ENCODE assay signal across 8 cellular contexts in genomic region chrX:115344885-115345653, GRCh38. TPM values are rescaled to one million over a fixed set of nuclear protein-coding genes. Genes with fewer than 3 reads are reported as not detected.
A peak's percentile ranks its signal among the peaks of the same experiment; 100 is the strongest.
DNase-seq lines count a peak whose midpoint lies in the region; ATAC-seq and TF ChIP-seq lines count a peak whose summit lies in the region.

No MANE protein-coding gene starts in this region.

- H2AK5ac ChIP-seq in mesendoderm (ENCODE audit: low read length) = no peak overlapping the region

- H4K5ac ChIP-seq in mesendoderm (ENCODE audit: low read length) = no peak overlapping the region

- H3K18ac ChIP-seq in mesendoderm (ENCODE audit: low read length) = no peak overlapping the region

- H3K27me3 ChIP-seq in PC-3 (ENCODE audit: low read length) = no peaks in the 10 kb centered on the region
- no peaks in the 10 kb centered on the region for H3K27me3 ChIP-seq in mesendoderm (ENCODE audit: insufficient read depth, low read length, poor library complexity)

- H3K36me3 Mint-ChIP-seq in activated T-cell treated with anti-CD3 and anti-CD28 coated beads, Interleukin-2, amount 50 U/mL, for 4 hours (ENCODE audit: insufficient read depth) = no peaks in the 10 kb centered on the region

- H3K9me3 Mint-ChIP-seq in activated T-cell treated with anti-CD3 and anti-CD28 coated beads, Interleukin-2, amount 50 U/mL, for 4 hours = no peaks in the 10 kb centered on the region

- CTCF ChIA-PET in PC-3 (lab: Charles Lee) = no interaction called here

- H3K79me1 ChIP-seq in mesendoderm (ENCODE audit: low read length) = no peaks in the 10 kb centered on the region

- peak overlapping the region; percentile 31; the same call in 1 of the 2 replicates for H3K9ac ChIP-seq in PC-3 (ENCODE audit: low read length)
- no peak overlapping the region for H3K9ac ChIP-seq in mesendoderm (ENCODE audit: low read length)

- no peaks in the 10 kb centered on the region for H3K79me2 ChIP-seq in PC-3 (ENCODE audit: low read length)
- H3K79me2 ChIP-seq in mesendoderm (ENCODE audit: control insufficient read depth, insufficient read depth, low read length) = no peaks in the 10 kb centered on the region

- H3F3A ChIP-seq in PC-3 (ENCODE audit: low read length, unreplicated experiment) = peaks cover 2% of the 10 kb centered on the region

- no CpG with 5 or more reads among the region's 3 CpGs for WGBS in mesendoderm (ENCODE audit: extremely low coverage, insufficient coverage, low lambda C conversion rate)

- no peaks in the 10 kb centered on the region for H3K4me1 Mint-ChIP-seq in activated T-cell treated with anti-CD3 and anti-CD28 coated beads, Interleukin-2, amount 50 U/mL, for 4 hours (ENCODE audit: low read depth)

- H3K27ac ChIP-seq in PC-3 (ENCODE audit: low read length) (peak overlapping the region; percentile 74), mesendoderm (ENCODE audit: low read depth, low read length) (no peak overlapping the region)

- no peak for TF ChIP-seq CTCF in PC-3 (conservative IDR thresholded peaks at IDR 0.05; ENCODE audit: low read depth, low read length)
- TF ChIP-seq CTCF in epithelial cell of esophagus (IDR thresholded peaks at IDR 0.05; ENCODE audit: insufficient read depth, low read depth, low read length, missing control alignments) = no peak

- POLR2A ChIA-PET in PC-3 (lab: Charles Lee; ENCODE audit: unreplicated experiment) = interaction anchor here (0.8 kb wide), 1 partner anchor 13 kb away, joined by 5 read pairs; no protein-coding TSS in a partner anchor

- H3K9me2 ChIP-seq in PC-3 (replicated peaks; ENCODE audit: low read length) = no peaks in the 10 kb centered on the region

- no peaks in the 10 kb centered on the region for H4K20me1 ChIP-seq in PC-3 (ENCODE audit: low read length)

- H3K4me3 ChIP-seq in PC-3 (ENCODE audit: low read length) (no peak overlapping the region), epithelial cell of esophagus (ENCODE audit: low read length) (no peak overlapping the region), mesendoderm (ENCODE audit: low read length) (no peak overlapping the region)

- H3K4me2 ChIP-seq in PC-3 (ENCODE audit: low read length) (peak overlapping the region; percentile 70), mesendoderm (ENCODE audit: low read length) (no peak overlapping the region)

- no peaks in the 10 kb centered on the region for H3K27me3 Mint-ChIP-seq in activated T-cell treated with anti-CD3 and anti-CD28 coated beads, Interleukin-2, amount 50 U/mL, for 4 hours (ENCODE audit: low read depth)

- peak; percentile 84 for DNase-seq in HS-27A (ENCODE audit: low read depth)
- peak; percentile 86 for DNase-seq in PC-3
- peak; percentile 92 for DNase-seq in epithelial cell of esophagus (ENCODE audit: low read depth)
- DNase-seq in mesendoderm = peak; percentile 81
- DNase-seq in ureter (ENCODE audit: low spot score) = peak; percentile 87
- no peak for DNase-seq in activated T-cell treated with anti-CD3 and anti-CD28 coated beads, Interleukin-2, amount 50 U/mL, for 4 hours
- DNase-seq in stimulated activated CD4-positive, alpha-beta T cell treated with anti-CD3 and anti-CD28 coated beads, Interleukin-4, amount 100 ng/mL, for 1 hour = no peak

- no peaks in the 10 kb centered on the region for H3K36me3 ChIP-seq in PC-3 (ENCODE audit: low read depth, low read length)
- no peaks in the 10 kb centered on the region for H3K36me3 ChIP-seq in mesendoderm (ENCODE audit: control insufficient read depth, insufficient read depth, low read length)

- H2AFZ ChIP-seq in PC-3 (ENCODE audit: low read length) = peak overlapping the region; percentile 96

- H3K56ac ChIP-seq in mesendoderm (ENCODE audit: low read length) = peak overlapping the region; percentile 3

- H2BK5ac ChIP-seq in mesendoderm (ENCODE audit: low read length) = no peak overlapping the region

- no peak overlapping the region for H2BK120ac ChIP-seq in mesendoderm (ENCODE audit: low read depth, low read length)

- no peak overlapping the region for H3K4ac ChIP-seq in mesendoderm (ENCODE audit: low read depth, low read length)

- H3K4me1 ChIP-seq in PC-3 (ENCODE audit: insufficient read depth, low read length) = peaks cover 16% of the 10 kb centered on the region
- no peaks in the 10 kb centered on the region for H3K4me1 ChIP-seq in mesendoderm (ENCODE audit: control insufficient read depth, low read depth, low read length)

- H3K23ac ChIP-seq in mesendoderm (ENCODE audit: low read length) = no peak overlapping the region

- no peak overlapping the region for H2BK15ac ChIP-seq in mesendoderm (replicated peaks; ENCODE audit: low read depth)

- H3K9me3 ChIP-seq in PC-3 (ENCODE audit: low read length) = no peaks in the 10 kb centered on the region

- H4K8ac ChIP-seq in mesendoderm (ENCODE audit: low read depth, low read length) = no peak overlapping the region

- BruUV-seq in PC-3 (replicated peaks; lab: Mats Ljungman, UMichigan) = no TSS peak

- intact Hi-C loops in PC-3 (cut with micrococcal nuclease) = loop anchor here (5.0 kb wide), 1 partner anchor 217 kb away; the partner anchor contains the start of gene PLS3

- no peak overlapping the region for H3K4me3 Mint-ChIP-seq in activated T-cell treated with anti-CD3 and anti-CD28 coated beads, Interleukin-2, amount 50 U/mL, for 4 hours

- ATAC-seq in PC-3 = peak; percentile 90
- no peak for ATAC-seq in GM18867 (IDR thresholded peaks at IDR 0.05; ENCODE audit: unreplicated experiment)
- ATAC-seq in activated T-cell treated with anti-CD3 and anti-CD28 coated beads, Interleukin-2, amount 50 U/mL, for 4 hours = no peak

RNA-seq across cellular contexts. Expression of gene LUZP4, which starts 55.6 kb away (rescaled TPM):
- total RNA-seq in PC-3 (2014; rRNA removed) (not detected in 2 replicates), ureter (not detected)
- not detected for polyA plus RNA-seq in mesendoderm (2013, experiment 1 of 2)
- polyA plus RNA-seq in mesendoderm (2013, experiment 2 of 2) = not detected
- not detected for total RNA-seq in activated T-cell treated with anti-CD3 and anti-CD28 coated beads, Interleukin-2, amount 50 U/mL, for 4 hours

Comparison
In these comparisons a context has a peak if more than half of its experiments do, and no peak if none do; other contexts are left out.
1. DNase-seq: peak in HS-27A (single experiment), PC-3 (single experiment), epithelial cell of esophagus (single experiment), mesendoderm (single experiment) and ureter (single experiment); none in activated T-cell treated with anti-CD3 and anti-CD28 coated beads, Interleukin-2, amount 50 U/mL, for 4 hours (single experiment) and stimulated activated CD4-positive, alpha-beta T cell treated with anti-CD3 and anti-CD28 coated beads, Interleukin-4, amount 100 ng/mL, for 1 hour (single experiment).